Comparison of ENCODE assay signal across 24 cellular contexts in the genomic region with DNA sequence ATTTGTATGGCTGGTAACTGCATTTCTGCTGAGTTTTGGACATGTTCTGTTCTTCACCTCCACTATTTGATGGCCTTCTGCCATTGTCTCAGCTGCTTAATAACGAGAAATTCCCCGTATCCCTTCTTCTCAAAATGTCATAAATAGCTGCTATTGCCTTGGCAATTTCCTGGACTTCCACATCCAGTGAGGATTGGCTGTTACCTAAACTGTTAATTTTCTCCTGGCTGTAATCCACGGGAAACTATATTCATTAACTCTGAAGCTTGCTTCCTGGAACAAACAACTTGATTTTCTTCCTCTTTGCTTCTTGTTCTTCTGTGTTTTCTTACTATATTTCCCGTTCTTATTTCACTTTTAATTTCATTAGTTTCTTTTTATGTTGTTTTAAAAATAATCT.
DNase-seq lines count a peak whose midpoint lies in the region; ATAC-seq, FAIRE-seq and TF ChIP-seq lines count a peak whose summit lies in the region.
"Had no signal": no experiment of that assay in that cellular context is flagged by ENCODE, and none has a peak within 500 bp of the region (broad histone marks: within the 10 kb centered on the region; RNA-seq: fewer than 3 reads in every experiment).

No MANE protein-coding gene starts in this region.

- BruUV-seq in GM12878 (replicated peaks; lab: Mats Ljungman, UMichigan), result no TSS peak

- TF ChIP-seq EP300 in GM12878 (IDR thresholded peaks at IDR 0.05; ENCODE audit: borderline replicate concordance in 1 of 2, control insufficient read depth in 1 of 2, low read depth in 2 of 2, low read length in 2 of 2), result no peak

- WGBS in GM12878 (ENCODE audit: insufficient coverage, insufficient replicate concordance, low lambda C conversion rate, missing lambda C conversion rate), result 43% methylated on average over 4 of the region's 4 CpGs

- H2AFZ ChIP-seq in Loucy (ENCODE audit: low read length) (0 out of 2 replicates have a peak overlapping the region, but pooled peaks have one; percentile 15), GM12878 (ENCODE audit: control insufficient read depth, low read depth, low read length) (no peak overlapping the region; the same call in 1 of the 2 replicates)

- RAD21 ChIA-PET in GM12878 (lab: Charles Lee; ENCODE audit: unreplicated experiment), result interaction anchor here (0.7 to 4.9 kb wide), 7 partner anchors 11 to 646 kb away, joined by 3 to 20 read pairs (median 4); no protein-coding TSS in a partner anchor

- in situ Hi-C loops in GM12878 (cut with MboI), result loop anchor here (10.0 kb wide), 1 partner anchor 933 kb away; no protein-coding TSS in a partner anchor

- H3K79me2 ChIP-seq in Loucy (ENCODE audit: insufficient read depth, low read length), result no peaks in the 10 kb centered on the region
- no peaks in the 10 kb centered on the region for H3K79me2 ChIP-seq in GM12878 (ENCODE audit: control insufficient read depth, insufficient read depth, low read length)

- H3K9me3 ChIP-seq in Loucy (ENCODE audit: insufficient read depth, low read depth, low read length) (no peaks in the 10 kb centered on the region), GM12878 (replicated peaks; ENCODE audit: control insufficient read depth, insufficient read depth, low read length) (no peaks in the 10 kb centered on the region), kidney (ENCODE audit: control insufficient read depth in 1 of 2, low read length in 2 of 2) (no peaks in the 10 kb centered on the region)
- H3K9me3 ChIP-seq: ascending aorta, heart right ventricle had no signal

- TF ChIP-seq POLR2A in GM12878 (IDR thresholded peaks at IDR 0.05; ENCODE audit: low read depth, low read length), result no peak

- no peak for FAIRE-seq in GM12878 (lab: Jason Lieb, UNC)
- peak; percentile 89 for FAIRE-seq in kidney (lab: Jason Lieb, UNC)
- FAIRE-seq: H54 had no signal

- no peak for ATAC-seq in GM12878
- ATAC-seq: activated naive CD4-positive, alpha-beta T cell treated with anti-CD3 and anti-CD28 coated beads, Interleukin-2, amount 50 U/mL, for 72 hours; foreskin keratinocyte; heart right ventricle; natural killer cell treated with Interleukin-12 subunit alpha and Interleukin-12 subunit beta and Interleukin-15 and Interleukin-18, amount 100 ng/mL, for 72 hours had no signal

- H3K9ac ChIP-seq in Loucy (ENCODE audit: low read depth, low read length, poor library complexity, severe bottlenecking) (no peak overlapping the region), GM12878 (ENCODE audit: control insufficient read depth, insufficient read depth, low read length) (no peak overlapping the region), kidney (ENCODE audit: low read length in 2 of 2) (peak overlapping the region in 1 of 2 donors; percentile 34)

- H3K4me3 ChIP-seq in Loucy (ENCODE audit: low read length, poor library complexity, severe bottlenecking) (no peak overlapping the region), GM12878 (no peak overlapping the region), kidney (ENCODE audit: low read length in 2 of 2) (peak overlapping the region; percentile 42 to 69)
- H3K4me3 ChIP-seq: ascending aorta had no signal

- TF ChIP-seq RAD21 in GM12878 (IDR thresholded peaks at IDR 0.05; ENCODE audit: insufficient read depth, low read depth, low read length), result no peak

- no peak overlapping the region for H3K4me2 ChIP-seq in Loucy (ENCODE audit: low read depth, low read length, poor library complexity, severe bottlenecking)
- H3K4me2 ChIP-seq in GM12878 (ENCODE audit: control insufficient read depth, insufficient read depth), result peak overlapping the region; percentile 35; the same call in 1 of the 2 replicates

- SMC1A ChIA-PET in GM12878 (lab: Charles Lee; ENCODE audit: uncharacterized antibody, unreplicated experiment), result interaction anchor here (0.7 to 3.3 kb wide), 8 partner anchors 10 to 422 kb away, joined by 3 to 15 read pairs (median 4); no protein-coding TSS in a partner anchor

- TF ChIP-seq CTCF in Loucy (conservative IDR thresholded peaks at IDR 0.05; ENCODE audit: low read length), result no peak
- TF ChIP-seq CTCF in GM12878 (IDR thresholded peaks at IDR 0.05 in 2 of 3, conservative IDR thresholded peaks at IDR 0.05 in 1 of 3; ENCODE audit: control insufficient read depth in 2 of 3, extremely low read depth in 1 of 3, insufficient read depth in 1 of 3, low read depth in 3 of 3, low read length in 3 of 3), result no peak
- no peak for TF ChIP-seq CTCF in kidney (IDR thresholded peaks at IDR 0.05; ENCODE audit: borderline replicate concordance, extremely low read depth, insufficient read depth)

- CTCF ChIA-PET in GM12878 (lab: Yijun Ruan, JAX), result interaction anchor here (0.6 to 3.6 kb wide), 7 partner anchors 12 to 936 kb away, joined by 3 to 16 read pairs (median 4); no protein-coding TSS in a partner anchor

- H3K9me2 ChIP-seq in Loucy (replicated peaks; ENCODE audit: low read depth, low read length), result no peaks in the 10 kb centered on the region

- H3F3A ChIP-seq in Loucy (ENCODE audit: low read depth), result no peaks in the 10 kb centered on the region

- H3K4me1 ChIP-seq in Loucy (ENCODE audit: insufficient read depth, low read length, poor library complexity, severe bottlenecking), result peaks cover 5% of the 10 kb centered on the region
- H3K4me1 ChIP-seq in GM12878 (ENCODE audit: control insufficient read depth, insufficient read depth, low read length), result no peaks in the 10 kb centered on the region
- peaks cover 5 to 14% of the 10 kb centered on the region in 2 donors for H3K4me1 ChIP-seq in kidney (ENCODE audit: control insufficient read depth in 1 of 2, insufficient read depth in 1 of 2, low read depth in 1 of 2, low read length in 2 of 2)
- H3K4me1 ChIP-seq: ascending aorta, foreskin keratinocyte had no signal

- POLR2A ChIA-PET in GM12878 (lab: Charles Lee), result no interaction called here

- intact Hi-C loops in GM12878 (cut with micrococcal nuclease; ENCODE audit: unreplicated experiment) (loop anchor here (5.0 kb wide), 1 partner anchor 645 kb away; no protein-coding TSS in a partner anchor), kidney (cut with DNase I) (no loop called here)

- DNase-seq in GM12878 (ENCODE audit: low read depth, low spot score), result no peak
- no peak for DNase-seq in kidney
- peak; percentile 79 for DNase-seq in renal cortical epithelial cell (ENCODE audit: low read depth)
- DNase-seq in OCI-M1 (lab: John Stamatoyannopoulos, UW), result no peak
- no peak for DNase-seq in retina
- DNase-seq in DMS 273 (lab: John Stamatoyannopoulos, UW; ENCODE audit: unreplicated experiment), result no peak
- DNase-seq: activated B cell treated with CpG ODN at 0.5 μM for 24 hours; activated CD4-positive, alpha-beta memory T cell treated with anti-CD3 and anti-CD28 coated beads for 36 hours; DMS79; erythroblast; foreskin keratinocyte; GF-D8; heart right ventricle; midbrain; NCI-H1092 treated with DMSO at 0.1 percent for 48 hours; NCI-H226; SHP77; stimulated activated CD8-positive, alpha-beta memory T cell treated with anti-CD3 and anti-CD28 coated beads, Interleukin-4, amount 100 ng/mL, for 48 hours; T-helper 9 cell had no signal

- H4K20me1 ChIP-seq in Loucy (ENCODE audit: insufficient read depth, low read length, poor library complexity, severe bottlenecking) (no peaks in the 10 kb centered on the region), GM12878 (ENCODE audit: control insufficient read depth, insufficient read depth) (no peaks in the 10 kb centered on the region)

- no peaks in the 10 kb centered on the region for H3K27me3 ChIP-seq in Loucy (ENCODE audit: insufficient read depth, low read length, poor library complexity, severe bottlenecking)
- H3K27me3 ChIP-seq in GM12878 (replicated peaks in 1 of 2; ENCODE audit: control insufficient read depth in 2 of 2, insufficient read depth in 2 of 2, low read length in 1 of 2), result no peaks in the 10 kb centered on the region
- H3K27me3 ChIP-seq: ascending aorta, heart right ventricle had no signal

- H3K36me3 ChIP-seq in Loucy (ENCODE audit: insufficient read depth, low read length) (no peaks in the 10 kb centered on the region), GM12878 (ENCODE audit: control insufficient read depth in 2 of 2, insufficient read depth in 2 of 2, low read length in 1 of 2) (no peaks in the 10 kb centered on the region), kidney (ENCODE audit: control insufficient read depth in 1 of 2, insufficient read depth in 2 of 2, low read length in 2 of 2) (no peaks in the 10 kb centered on the region)
- H3K36me3 ChIP-seq: ascending aorta, heart right ventricle had no signal

- H3K27ac ChIP-seq in GM12878 (ENCODE audit: control insufficient read depth, insufficient read depth), result no peak overlapping the region
- H3K27ac ChIP-seq in kidney (ENCODE audit: low read depth in 2 of 2, low read length in 2 of 2), result peak overlapping the region; percentile 52 to 83
- H3K27ac ChIP-seq: ascending aorta, foreskin keratinocyte, heart right ventricle had no signal

TF ChIP-seq in GM12878, 131 proteins besides CTCF, POLR2A, EP300 and RAD21 (continues in another document):
- TF ChIP-seq, protein P1, sequence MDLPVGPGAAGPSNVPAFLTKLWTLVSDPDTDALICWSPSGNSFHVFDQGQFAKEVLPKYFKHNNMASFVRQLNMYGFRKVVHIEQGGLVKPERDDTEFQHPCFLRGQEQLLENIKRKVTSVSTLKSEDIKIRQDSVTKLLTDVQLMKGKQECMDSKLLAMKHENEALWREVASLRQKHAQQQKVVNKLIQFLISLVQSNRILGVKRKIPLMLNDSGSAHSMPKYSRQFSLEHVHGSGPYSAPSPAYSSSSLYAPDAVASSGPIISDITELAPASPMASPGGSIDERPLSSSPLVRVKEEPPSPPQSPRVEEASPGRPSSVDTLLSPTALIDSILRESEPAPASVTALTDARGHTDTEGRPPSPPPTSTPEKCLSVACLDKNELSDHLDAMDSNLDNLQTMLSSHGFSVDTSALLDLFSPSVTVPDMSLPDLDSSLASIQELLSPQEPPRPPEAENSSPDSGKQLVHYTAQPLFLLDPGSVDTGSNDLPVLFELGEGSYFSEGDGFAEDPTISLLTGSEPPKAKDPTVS (IDR thresholded peaks at IDR 0.05; ENCODE audit: low read depth, low read length), result no peak
- TF ChIP-seq RBBP5 (conservative IDR thresholded peaks at IDR 0.05), result no peak
- TF ChIP-seq NFXL1 (IDR thresholded peaks at IDR 0.05; ENCODE audit: borderline replicate concordance), result no peak
- TF ChIP-seq FOXM1 (IDR thresholded peaks at IDR 0.05; ENCODE audit: low read depth, low read length), result no peak

Comparison
In these comparisons a context has a peak if more than half of its experiments do, and no peak if none do; other contexts are left out.
1. H3K4me3 ChIP-seq: peak in kidney (2 of 2); none in Loucy (single experiment) and GM12878 (single experiment).